In the genomic region with DNA sequence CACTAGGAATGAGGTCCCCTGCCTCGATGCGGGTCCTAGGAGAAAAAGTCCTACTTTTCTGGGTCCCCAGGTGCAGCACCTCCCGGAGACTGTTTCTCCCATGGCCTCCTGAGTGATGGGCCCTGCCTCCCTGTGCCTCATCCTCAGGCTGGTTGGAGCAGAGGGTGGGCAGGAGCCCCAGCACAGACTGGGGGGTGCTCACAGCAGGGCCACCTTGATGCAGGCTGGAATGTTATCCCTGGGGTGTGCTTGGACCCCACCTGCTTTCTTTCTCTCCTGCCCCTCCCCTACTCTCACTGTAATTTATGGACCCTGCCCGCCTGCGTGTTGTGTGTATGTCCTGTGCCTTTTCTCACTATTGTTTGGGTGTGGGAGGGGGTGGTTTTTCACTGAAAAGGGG, we compare ENCODE assay signal across 20 cellular contexts. TPM values are rescaled to one million over a fixed set of nuclear protein-coding genes. Genes with fewer than 3 reads are reported as not detected.
A peak's percentile ranks its signal among the peaks of the same experiment; 100 is the strongest.
DNase-seq lines count a peak whose midpoint lies in the region; ATAC-seq and TF ChIP-seq lines count a peak whose summit lies in the region.
"Had no signal": no experiment of that assay in that cellular context is flagged by ENCODE, and none has a peak within 500 bp of the region (broad histone marks: within the 10 kb centered on the region; RNA-seq: fewer than 3 reads in every experiment).

No MANE protein-coding gene starts in this region.

- peaks cover 17% of the 10 kb centered on the region for H3K27me3 ChIP-seq in CD8-positive, alpha-beta memory T cell (ENCODE audit: insufficient read depth, low read length, poor library complexity, severe bottlenecking)

- CTCF ChIA-PET in HEK293 (lab: Yijun Ruan, JAX) = interaction anchor here (0.5 kb wide), 1 partner anchor 1058 kb away, joined by 4 read pairs; no protein-coding TSS in a partner anchor
- CTCF ChIA-PET in activated B cell treated with CpG ODN at 0.5 μM for 24 hours (lab: Charles Lee) = interaction anchor here (1.5 kb wide), 1 partner anchor 45 kb away, joined by 4 read pairs; no protein-coding TSS in a partner anchor
- CTCF ChIA-PET in CD8-positive, alpha-beta memory T cell (lab: Charles Lee) = interaction anchor here (0.7 to 3.8 kb wide), 4 partner anchors 13 to 41 kb away, joined by 3 to 18 read pairs (median 4); a partner anchor contains a TSS

- peak overlapping the region; percentile 37 for H3K27ac Mint-ChIP-seq in activated naive CD8-positive, alpha-beta T cell treated with anti-CD3 and anti-CD28 coated beads, Interleukin-2, amount 10 ng/mL, durations not matched to agents 7 days and 5 days
- no peak overlapping the region for H3K27ac Mint-ChIP-seq in activated naive CD8-positive, alpha-beta T cell treated with anti-CD3 and anti-CD28 coated beads for 36 hours
- peak overlapping the region; percentile 63 for H3K27ac Mint-ChIP-seq in activated B cell treated with CpG ODN at 0.5 μM for 24 hours
- peak overlapping the region; percentile 82 for H3K27ac Mint-ChIP-seq in stimulated activated effector memory CD8-positive, alpha-beta T cell treated with anti-CD3 and anti-CD28 coated beads, Interleukin-12 subunit alpha, Interleukin-12 subunit beta, amount 100 ng/mL, for 72 hours
- peak overlapping the region in 2 of 8 donors; percentile 23 to 51 for H3K27ac Mint-ChIP-seq in CD8-positive, alpha-beta memory T cell

- TF ChIP-seq CTCF in HEK293 (tag by site-specific recombination; IDR thresholded peaks at IDR 0.05) (no peak), activated B cell treated with CpG ODN at 0.5 μM for 24 hours (IDR thresholded peaks at IDR 0.05) (no peak)

- no peaks in the 10 kb centered on the region for H3K4me1 ChIP-seq in HEK293 (ENCODE audit: control insufficient read depth, insufficient read depth, low read length)
- peaks cover 29% of the 10 kb centered on the region for H3K4me1 ChIP-seq in CD8-positive, alpha-beta memory T cell (ENCODE audit: insufficient read depth, low read length)

- peaks cover 15% of the 10 kb centered on the region for H3K4me1 Mint-ChIP-seq in activated naive CD8-positive, alpha-beta T cell treated with anti-CD3 and anti-CD28 coated beads, Interleukin-2, amount 10 ng/mL, durations not matched to agents 7 days and 5 days
- H3K4me1 Mint-ChIP-seq in activated naive CD8-positive, alpha-beta T cell treated with anti-CD3 and anti-CD28 coated beads for 36 hours = peaks cover 12% of the 10 kb centered on the region
- H3K4me1 Mint-ChIP-seq in activated B cell treated with CpG ODN at 0.5 μM for 24 hours = peaks cover 32% of the 10 kb centered on the region
- peaks cover 35% of the 10 kb centered on the region for H3K4me1 Mint-ChIP-seq in stimulated activated effector memory CD8-positive, alpha-beta T cell treated with anti-CD3 and anti-CD28 coated beads, Interleukin-12 subunit alpha, Interleukin-12 subunit beta, amount 100 ng/mL, for 72 hours
- peaks cover 21 to 28% (median 27%) of the 10 kb centered on the region in 3 donors for H3K4me1 Mint-ChIP-seq in CD8-positive, alpha-beta memory T cell

- peaks cover 3 to 58% of the 10 kb centered on the region in 2 experiments; a peak in 2 of 3 replicates for H3K36me3 ChIP-seq in HEK293 (ENCODE audit: control insufficient read depth in 2 of 2, insufficient read depth in 1 of 2, low read length in 2 of 2)
- no peaks in the 10 kb centered on the region for H3K36me3 ChIP-seq in CD8-positive, alpha-beta memory T cell (ENCODE audit: insufficient read depth, low read length)

- H3K4me3 ChIP-seq in HEK293 (ENCODE audit: low read depth, low read length) = no peak overlapping the region
- no peak overlapping the region for H3K4me3 ChIP-seq in CD8-positive, alpha-beta memory T cell (ENCODE audit: low read length)
- H3K4me3 ChIP-seq: GM23248 had no signal

- no peak overlapping the region for H3K27ac ChIP-seq in HEK293 (ENCODE audit: extremely low read depth, low read depth, low read length)
- H3K27ac ChIP-seq in CD8-positive, alpha-beta memory T cell (ENCODE audit: low read depth, low read length) = no peak overlapping the region
- H3K27ac ChIP-seq: C4-2B, GM23248 had no signal

- intact Hi-C loops in activated B cell treated with CpG ODN at 0.5 μM for 24 hours (cut with micrococcal nuclease) = loop anchor here (5.0 kb wide), 1 partner anchor 35 kb away; no protein-coding TSS in a partner anchor

- H3K4me3 Mint-ChIP-seq in activated naive CD8-positive, alpha-beta T cell treated with anti-CD3 and anti-CD28 coated beads, Interleukin-2, amount 10 ng/mL, durations not matched to agents 7 days and 5 days = no peak overlapping the region
- H3K4me3 Mint-ChIP-seq in activated naive CD8-positive, alpha-beta T cell treated with anti-CD3 and anti-CD28 coated beads for 36 hours = no peak overlapping the region
- no peak overlapping the region for H3K4me3 Mint-ChIP-seq in activated B cell treated with CpG ODN at 0.5 μM for 24 hours
- no peak overlapping the region for H3K4me3 Mint-ChIP-seq in stimulated activated effector memory CD8-positive, alpha-beta T cell treated with anti-CD3 and anti-CD28 coated beads, Interleukin-12 subunit alpha, Interleukin-12 subunit beta, amount 100 ng/mL, for 72 hours
- H3K4me3 Mint-ChIP-seq in CD8-positive, alpha-beta memory T cell = no peak overlapping the region

- peaks cover 16% of the 10 kb centered on the region for H3K27me3 Mint-ChIP-seq in activated naive CD8-positive, alpha-beta T cell treated with anti-CD3 and anti-CD28 coated beads, Interleukin-2, amount 10 ng/mL, durations not matched to agents 7 days and 5 days
- peaks cover 18% of the 10 kb centered on the region for H3K27me3 Mint-ChIP-seq in activated naive CD8-positive, alpha-beta T cell treated with anti-CD3 and anti-CD28 coated beads for 36 hours
- no peaks in the 10 kb centered on the region for H3K27me3 Mint-ChIP-seq in activated B cell treated with CpG ODN at 0.5 μM for 24 hours
- peaks cover 7 to 9% of the 10 kb centered on the region in 2 donors for H3K27me3 Mint-ChIP-seq in CD8-positive, alpha-beta memory T cell

- no peak for ATAC-seq in activated naive CD8-positive, alpha-beta T cell treated with anti-CD3 and anti-CD28 coated beads, Interleukin-2, amount 10 ng/mL, durations not matched to agents 7 days and 5 days (ENCODE audit: low read depth)
- ATAC-seq in activated B cell treated with CpG ODN at 0.5 μM for 24 hours (ENCODE audit: low read depth) = no peak
- no peak for ATAC-seq in stimulated activated effector memory CD8-positive, alpha-beta T cell treated with anti-CD3 and anti-CD28 coated beads, Interleukin-12 subunit alpha, Interleukin-12 subunit beta, amount 100 ng/mL, for 72 hours
- no peak for ATAC-seq in GM19395 (IDR thresholded peaks at IDR 0.05; ENCODE audit: unreplicated experiment)
- ATAC-seq in HG02759 (IDR thresholded peaks at IDR 0.05; ENCODE audit: unreplicated experiment) = no peak

- no peak for DNase-seq in activated naive CD8-positive, alpha-beta T cell treated with anti-CD3 and anti-CD28 coated beads, Interleukin-2, amount 10 ng/mL, durations not matched to agents 7 days and 5 days
- no peak for DNase-seq in activated naive CD8-positive, alpha-beta T cell treated with anti-CD3 and anti-CD28 coated beads for 36 hours
- no peak for DNase-seq in activated B cell treated with CpG ODN at 0.5 μM for 24 hours
- no peak for DNase-seq in stimulated activated effector memory CD8-positive, alpha-beta T cell treated with anti-CD3 and anti-CD28 coated beads, Interleukin-12 subunit alpha, Interleukin-12 subunit beta, amount 100 ng/mL, for 72 hours (ENCODE audit: low spot score in 2 of 2)
- DNase-seq in CD8-positive, alpha-beta memory T cell = no peak
- DNase-seq: COR-L47; DMS53; GM23248; MV-4-11; NCI-H1417; NCI-H2029 treated with DMSO at 0.1 percent for 48 hours; NCI-H2171 treated with DMSO at 0.1 percent for 48 hours; NCI-H446 treated with DMSO at 0.1 percent for 48 hours; NK-92 treated with Interleukin-12 subunit alpha and Interleukin-12 subunit beta, amount 100 ng/mL, for 24 hours; OCI-M1 had no signal

- H3K36me3 Mint-ChIP-seq in activated naive CD8-positive, alpha-beta T cell treated with anti-CD3 and anti-CD28 coated beads, Interleukin-2, amount 10 ng/mL, durations not matched to agents 7 days and 5 days = peaks cover 9% of the 10 kb centered on the region
- H3K36me3 Mint-ChIP-seq in activated naive CD8-positive, alpha-beta T cell treated with anti-CD3 and anti-CD28 coated beads for 36 hours = no peaks in the 10 kb centered on the region
- H3K36me3 Mint-ChIP-seq in activated B cell treated with CpG ODN at 0.5 μM for 24 hours (ENCODE audit: low read depth) = peaks cover 50% of the 10 kb centered on the region
- peaks cover 76% of the 10 kb centered on the region for H3K36me3 Mint-ChIP-seq in stimulated activated effector memory CD8-positive, alpha-beta T cell treated with anti-CD3 and anti-CD28 coated beads, Interleukin-12 subunit alpha, Interleukin-12 subunit beta, amount 100 ng/mL, for 72 hours
- H3K36me3 Mint-ChIP-seq in CD8-positive, alpha-beta memory T cell = peaks cover 0 to 34% (median 0%) of the 10 kb centered on the region in 3 donors

- POLR2A ChIA-PET in activated naive CD8-positive, alpha-beta T cell treated with anti-CD3 and anti-CD28 coated beads, Interleukin-2, amount 10 ng/mL, durations not matched to agents 7 days and 5 days (lab: Charles Lee) = interaction anchor here (0.8 to 2.1 kb wide), 2 partner anchors 10 to 19 kb away, joined by 3 to 10 read pairs; a partner anchor contains a TSS
- POLR2A ChIA-PET in HEK293 (lab: Yijun Ruan, JAX) = interaction anchor here (1.5 to 3.3 kb wide), 2 partner anchors 12 to 43 kb away, joined by 3 to 10 read pairs; no protein-coding TSS in a partner anchor
- POLR2A ChIA-PET in activated B cell treated with CpG ODN at 0.5 μM for 24 hours (lab: Charles Lee) = interaction anchor here (1.3 to 11.7 kb wide), 6 partner anchors 13 to 74 kb away, joined by 3 to 173 read pairs (median 39); a partner anchor contains a TSS
- POLR2A ChIA-PET in CD8-positive, alpha-beta memory T cell (lab: Charles Lee) = interaction anchor here (1.7 to 2.1 kb wide), 2 partner anchors 13 to 19 kb away, joined by 5 to 8 read pairs; a partner anchor contains a TSS

- no peaks in the 10 kb centered on the region for H3K9me3 Mint-ChIP-seq in activated naive CD8-positive, alpha-beta T cell treated with anti-CD3 and anti-CD28 coated beads, Interleukin-2, amount 10 ng/mL, durations not matched to agents 7 days and 5 days
- no peaks in the 10 kb centered on the region for H3K9me3 Mint-ChIP-seq in activated naive CD8-positive, alpha-beta T cell treated with anti-CD3 and anti-CD28 coated beads for 36 hours
- H3K9me3 Mint-ChIP-seq in activated B cell treated with CpG ODN at 0.5 μM for 24 hours = no peaks in the 10 kb centered on the region
- no peaks in the 10 kb centered on the region for H3K9me3 Mint-ChIP-seq in stimulated activated effector memory CD8-positive, alpha-beta T cell treated with anti-CD3 and anti-CD28 coated beads, Interleukin-12 subunit alpha, Interleukin-12 subunit beta, amount 100 ng/mL, for 72 hours
- no peaks in the 10 kb centered on the region for H3K9me3 Mint-ChIP-seq in CD8-positive, alpha-beta memory T cell

- no peaks in the 10 kb centered on the region for H3K9me3 ChIP-seq in HEK293 (ENCODE audit: control insufficient read depth, insufficient read depth, low read depth, low read length)
- H3K9me3 ChIP-seq in CD8-positive, alpha-beta memory T cell (ENCODE audit: low read length) = no peaks in the 10 kb centered on the region

RNA-seq across cellular contexts. Expression of a gene that starts 8.1 kb away (rescaled TPM):
- not detected for total RNA-seq in activated naive CD8-positive, alpha-beta T cell treated with anti-CD3 and anti-CD28 coated beads, Interleukin-2, amount 10 ng/mL, durations not matched to agents 7 days and 5 days
- under 1 TPM; 0.56 to 0.68 TPM for total RNA-seq in activated naive CD8-positive, alpha-beta T cell treated with anti-CD3 and anti-CD28 coated beads for 36 hours
- total RNA-seq in activated B cell treated with CpG ODN at 0.5 μM for 24 hours = 10.9 and 12.6 TPM in 2 replicates
- total RNA-seq in CD8-positive, alpha-beta memory T cell = 1 to 10 TPM; 1.3 to 1.4 TPM
- polyA plus RNA-seq in CD8-positive, alpha-beta memory T cell = not detected
- total RNA-seq: A172, GM23248 had no signal
- polyA plus RNA-seq: GM23248 had no signal

RNA-seq across cellular contexts. Expression of a gene that starts 19.8 kb away (rescaled TPM):
- total RNA-seq in activated naive CD8-positive, alpha-beta T cell treated with anti-CD3 and anti-CD28 coated beads, Interleukin-2, amount 10 ng/mL, durations not matched to agents 7 days and 5 days = 10 to 100 TPM in 1 of 2 experiments, 1 to 10 TPM in 1; 9.9 to 10.1 TPM
- total RNA-seq in activated naive CD8-positive, alpha-beta T cell treated with anti-CD3 and anti-CD28 coated beads for 36 hours = 1 to 10 TPM; 2.2 to 2.3 TPM
- 266 and 295 TPM in 2 replicates for total RNA-seq in activated B cell treated with CpG ODN at 0.5 μM for 24 hours
- total RNA-seq in CD8-positive, alpha-beta memory T cell = 1 to 10 TPM; 5.4 to 5.9 TPM
- polyA plus RNA-seq in CD8-positive, alpha-beta memory T cell = 2.0 TPM

RNA-seq across cellular contexts. Expression of a gene that starts 40.1 kb away (rescaled TPM):
- 10 to 100 TPM; 45.4 to 53.2 TPM for total RNA-seq in activated naive CD8-positive, alpha-beta T cell treated with anti-CD3 and anti-CD28 coated beads, Interleukin-2, amount 10 ng/mL, durations not matched to agents 7 days and 5 days
- total RNA-seq in activated naive CD8-positive, alpha-beta T cell treated with anti-CD3 and anti-CD28 coated beads for 36 hours = 10 to 100 TPM; 70.5 to 76.5 TPM
- 9.6 and 13.3 TPM in 2 replicates for total RNA-seq in activated B cell treated with CpG ODN at 0.5 μM for 24 hours
- 10 to 100 TPM; 73.2 to 77.5 TPM for total RNA-seq in CD8-positive, alpha-beta memory T cell
- 19.2 TPM for polyA plus RNA-seq in CD8-positive, alpha-beta memory T cell

Comparison
In these comparisons a context has a peak if more than half of its experiments do, and no peak if none do; other contexts are left out.
1. RNA of a gene that starts 19.8 kb away (total RNA-seq): 266 to 295 TPM in activated B cell treated with CpG ODN at 0.5 μM for 24 hours; 9.9 to 10.1 TPM in activated naive CD8-positive, alpha-beta T cell treated with anti-CD3 and anti-CD28 coated beads, Interleukin-2, amount 10 ng/mL, durations not matched to agents 7 days and 5 days, 5.4 to 5.9 TPM in CD8-positive, alpha-beta memory T cell and 2.2 to 2.3 TPM in activated naive CD8-positive, alpha-beta T cell treated with anti-CD3 and anti-CD28 coated beads for 36 hours; every median in the first group is over 10 times any median in the second.